ENCODE assay signal across 1 cellular context in the genomic region with DNA sequence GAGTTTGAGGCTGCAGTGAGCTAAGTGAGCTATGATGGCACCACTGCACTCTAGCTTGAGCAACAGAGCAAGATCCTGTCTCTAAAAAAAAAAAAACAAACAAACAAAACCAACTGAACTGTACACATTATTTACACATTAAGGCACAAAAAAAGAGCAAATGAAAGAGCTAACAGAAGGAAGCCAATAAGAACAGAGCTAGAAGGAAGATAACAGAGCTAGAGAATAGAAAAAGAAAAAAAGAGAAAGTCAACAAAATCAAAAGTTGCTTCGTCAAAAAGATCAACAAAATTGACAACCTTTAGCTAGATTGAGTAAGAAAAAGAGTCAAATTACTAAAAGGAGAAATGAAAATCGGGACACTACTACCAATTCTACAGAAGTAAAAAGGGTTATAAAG.
A peak's percentile ranks its signal among the peaks of the same experiment; 100 is the strongest.
TF ChIP-seq lines count a peak whose summit lies in the region.

No MANE protein-coding gene starts in this region.

TF ChIP-seq in GM12878, 131 proteins besides CTCF, POLR2A, EP300 and RAD21:
- TF ChIP-seq FOS (IDR thresholded peaks at IDR 0.05; ENCODE audit: borderline replicate concordance, extremely low read depth, insufficient read length) (no peak), JUNB (IDR thresholded peaks at IDR 0.05) (peak; percentile 17; the same call in 1 of the 2 replicates)
